Comparison of ENCODE assay signal across 32 cellular contexts in the genomic region with DNA sequence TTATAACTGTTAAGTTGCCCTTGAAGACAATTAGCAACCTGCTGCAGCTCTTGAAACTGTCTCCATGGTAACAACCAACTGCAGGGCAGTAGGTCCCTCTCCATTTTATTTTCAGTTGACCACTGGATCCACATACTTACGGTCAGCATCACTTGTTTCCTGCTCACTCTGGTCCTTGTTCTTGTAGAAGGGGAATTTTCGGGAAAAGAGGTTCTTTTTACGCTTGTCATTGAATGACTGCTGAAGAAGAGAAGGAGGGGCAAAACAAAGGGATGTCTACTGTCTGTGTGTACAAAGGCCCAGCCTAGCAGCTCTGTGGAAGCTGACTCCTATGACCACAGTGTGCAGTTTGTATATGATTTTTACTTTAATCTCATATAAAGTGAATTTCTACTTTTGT.
"Had no signal": no experiment of that assay in that cellular context is flagged by ENCODE, and none has a peak within 500 bp of the region (broad histone marks: within the 10 kb centered on the region; RNA-seq: fewer than 3 reads in every experiment).

No MANE protein-coding gene starts in this region.

- H3K27ac Mint-ChIP-seq: activated CD4-positive, alpha-beta memory T cell treated with anti-CD3 and anti-CD28 coated beads, Interleukin-2, amount 10 ng/mL, durations not matched to agents 7 days and 5 days; activated CD4-positive, alpha-beta T cell treated with anti-CD3 and anti-CD28 coated beads, Interleukin-2, amount 10 ng/mL, durations not matched to agents 7 days and 5 days; activated naive CD4-positive, alpha-beta T cell treated with anti-CD3 and anti-CD28 coated beads, Interleukin-2, amount 10 ng/mL, durations not matched to agents 7 days and 5 days; activated naive CD8-positive, alpha-beta T cell treated with anti-CD3 and anti-CD28 coated beads, Interleukin-2, amount 10 ng/mL, durations not matched to agents 7 days and 5 days; activated T-cell treated with anti-CD3 and anti-CD28 coated beads, Interleukin-2, amount 50 U/mL, for 24 hours; immature natural killer cell; naive thymus-derived CD8-positive, alpha-beta T cell; stimulated activated memory B cell treated with anti-CD40 and anti-IgM and Interleukin-4, amounts not matched to agents 10 μg/mL and 1 μg/mL and 100 μg/mL, for 72 hours; stimulated activated naive CD8-positive, alpha-beta T cell treated with anti-CD3 and anti-CD28 coated beads, Interleukin-15, amount 100 ng/mL, for 72 hours; WTC11 had no signal

- H3K36me3 ChIP-seq: breast epithelium, pancreas had no signal

- H3K9me3 ChIP-seq: breast epithelium, heart left ventricle, pancreas, psoas muscle, upper lobe of left lung had no signal

- H3K4me1 Mint-ChIP-seq: activated CD4-positive, alpha-beta memory T cell treated with anti-CD3 and anti-CD28 coated beads, Interleukin-2, amount 10 ng/mL, durations not matched to agents 7 days and 5 days; activated CD4-positive, alpha-beta T cell treated with anti-CD3 and anti-CD28 coated beads, Interleukin-2, amount 10 ng/mL, durations not matched to agents 7 days and 5 days; activated naive CD4-positive, alpha-beta T cell treated with anti-CD3 and anti-CD28 coated beads, Interleukin-2, amount 10 ng/mL, durations not matched to agents 7 days and 5 days; activated naive CD8-positive, alpha-beta T cell treated with anti-CD3 and anti-CD28 coated beads, Interleukin-2, amount 10 ng/mL, durations not matched to agents 7 days and 5 days; immature natural killer cell; stimulated activated memory B cell treated with anti-CD40 and anti-IgM and Interleukin-4, amounts not matched to agents 10 μg/mL and 1 μg/mL and 100 μg/mL, for 72 hours; stimulated activated naive CD8-positive, alpha-beta T cell treated with anti-CD3 and anti-CD28 coated beads, Interleukin-15, amount 100 ng/mL, for 72 hours; WTC11 had no signal

- FAIRE-seq: astrocyte, endothelial cell of umbilical vein, kidney, pancreas had no signal

- H3K9me3 Mint-ChIP-seq: activated CD4-positive, alpha-beta memory T cell treated with anti-CD3 and anti-CD28 coated beads, Interleukin-2, amount 10 ng/mL, durations not matched to agents 7 days and 5 days; activated CD4-positive, alpha-beta T cell treated with anti-CD3 and anti-CD28 coated beads, Interleukin-2, amount 10 ng/mL, durations not matched to agents 7 days and 5 days; activated naive CD4-positive, alpha-beta T cell treated with anti-CD3 and anti-CD28 coated beads, Interleukin-2, amount 10 ng/mL, durations not matched to agents 7 days and 5 days; activated naive CD8-positive, alpha-beta T cell treated with anti-CD3 and anti-CD28 coated beads, Interleukin-2, amount 10 ng/mL, durations not matched to agents 7 days and 5 days; activated T-cell treated with anti-CD3 and anti-CD28 coated beads, Interleukin-2, amount 50 U/mL, for 24 hours; immature natural killer cell; naive thymus-derived CD8-positive, alpha-beta T cell; neural crest cell; stimulated activated naive CD8-positive, alpha-beta T cell treated with anti-CD3 and anti-CD28 coated beads, Interleukin-15, amount 100 ng/mL, for 72 hours; WTC11 had no signal

- H3K4me3 Mint-ChIP-seq: activated CD4-positive, alpha-beta memory T cell treated with anti-CD3 and anti-CD28 coated beads, Interleukin-2, amount 10 ng/mL, durations not matched to agents 7 days and 5 days; activated CD4-positive, alpha-beta T cell treated with anti-CD3 and anti-CD28 coated beads, Interleukin-2, amount 10 ng/mL, durations not matched to agents 7 days and 5 days; activated naive CD4-positive, alpha-beta T cell treated with anti-CD3 and anti-CD28 coated beads, Interleukin-2, amount 10 ng/mL, durations not matched to agents 7 days and 5 days; activated naive CD8-positive, alpha-beta T cell treated with anti-CD3 and anti-CD28 coated beads, Interleukin-2, amount 10 ng/mL, durations not matched to agents 7 days and 5 days; activated T-cell treated with anti-CD3 and anti-CD28 coated beads, Interleukin-2, amount 50 U/mL, for 24 hours; immature natural killer cell; naive thymus-derived CD8-positive, alpha-beta T cell; neural crest cell; stimulated activated memory B cell treated with anti-CD40 and anti-IgM and Interleukin-4, amounts not matched to agents 10 μg/mL and 1 μg/mL and 100 μg/mL, for 72 hours; stimulated activated naive CD8-positive, alpha-beta T cell treated with anti-CD3 and anti-CD28 coated beads, Interleukin-15, amount 100 ng/mL, for 72 hours; WTC11 had no signal

- H3K4me3 ChIP-seq: breast epithelium, heart left ventricle, pancreas, psoas muscle, smooth muscle cell, upper lobe of left lung had no signal

- H3K27me3 ChIP-seq: breast epithelium, heart left ventricle, pancreas, upper lobe of left lung had no signal

- DNase-seq: activated CD4-positive, alpha-beta memory T cell treated with anti-CD3 and anti-CD28 coated beads, Interleukin-2, amount 10 ng/mL, durations not matched to agents 7 days and 5 days; activated CD4-positive, alpha-beta T cell treated with anti-CD3 and anti-CD28 coated beads for 1 hour; activated CD4-positive, alpha-beta T cell treated with anti-CD3 and anti-CD28 coated beads, Interleukin-2, amount 10 ng/mL, durations not matched to agents 7 days and 5 days; activated CD8-positive, alpha-beta memory T cell treated with anti-CD3 and anti-CD28 coated beads, Interleukin-2, amount 50 U/mL, for 48 hours; activated gamma-delta T cell; activated naive CD4-positive, alpha-beta T cell treated with anti-CD3 and anti-CD28 coated beads, Interleukin-2, amount 10 ng/mL, durations not matched to agents 7 days and 5 days; activated naive CD8-positive, alpha-beta T cell treated with anti-CD3 and anti-CD28 coated beads, Interleukin-2, amount 10 ng/mL, durations not matched to agents 7 days and 5 days; activated T-cell treated with anti-CD3 and anti-CD28 coated beads, Interleukin-2, amount 50 U/mL, for 24 hours; central memory CD4-positive, alpha-beta T cell; foreskin fibroblast; heart left ventricle; immature natural killer cell; kidney; left colon; mammary epithelial cell; naive thymus-derived CD8-positive, alpha-beta T cell; nucleus accumbens; pancreas; psoas muscle; stimulated activated CD4-positive, alpha-beta T cell treated with anti-CD3 and anti-CD28 coated beads, Interleukin-1b, Interleukin-23, amount 100 ng/mL, for 48 hours; stimulated activated CD4-positive, alpha-beta T cell treated with anti-CD3 and anti-CD28 coated beads, Interleukin-4, amount 100 ng/mL, for 4 hours; stimulated activated CD8-positive, alpha-beta memory T cell treated with anti-CD3 and anti-CD28 coated beads, Interleukin-4, amount 100 ng/mL, for 48 hours; stimulated activated naive CD8-positive, alpha-beta T cell treated with anti-CD3 and anti-CD28 coated beads, Interleukin-15, amount 100 ng/mL, for 72 hours; upper lobe of left lung had no signal

- H3K27me3 Mint-ChIP-seq: activated CD4-positive, alpha-beta memory T cell treated with anti-CD3 and anti-CD28 coated beads, Interleukin-2, amount 10 ng/mL, durations not matched to agents 7 days and 5 days; activated CD4-positive, alpha-beta T cell treated with anti-CD3 and anti-CD28 coated beads, Interleukin-2, amount 10 ng/mL, durations not matched to agents 7 days and 5 days; activated naive CD4-positive, alpha-beta T cell treated with anti-CD3 and anti-CD28 coated beads, Interleukin-2, amount 10 ng/mL, durations not matched to agents 7 days and 5 days; activated naive CD8-positive, alpha-beta T cell treated with anti-CD3 and anti-CD28 coated beads, Interleukin-2, amount 10 ng/mL, durations not matched to agents 7 days and 5 days; activated T-cell treated with anti-CD3 and anti-CD28 coated beads, Interleukin-2, amount 50 U/mL, for 24 hours; naive thymus-derived CD8-positive, alpha-beta T cell; stimulated activated memory B cell treated with anti-CD40 and anti-IgM and Interleukin-4, amounts not matched to agents 10 μg/mL and 1 μg/mL and 100 μg/mL, for 72 hours; stimulated activated naive CD8-positive, alpha-beta T cell treated with anti-CD3 and anti-CD28 coated beads, Interleukin-15, amount 100 ng/mL, for 72 hours had no signal

- ATAC-seq: esophagus mucosa; heart left ventricle; left colon; naive thymus-derived CD8-positive, alpha-beta T cell; pancreas; psoas muscle; stimulated activated memory B cell treated with anti-CD40 and anti-IgM and Interleukin-4, amounts not matched to agents 10 μg/mL and 1 μg/mL and 100 μg/mL, for 72 hours; stimulated activated naive CD8-positive, alpha-beta T cell treated with anti-CD3 and anti-CD28 coated beads, Interleukin-15, amount 100 ng/mL, for 72 hours; WTC11 had no signal

- H3K4me1 ChIP-seq: breast epithelium, heart left ventricle, pancreas, psoas muscle, upper lobe of left lung had no signal

- H3K27ac ChIP-seq: breast epithelium, heart left ventricle, pancreas, psoas muscle, upper lobe of left lung had no signal
